In genomic region chr1:11653101-11653601, GRCh38 we compare ENCODE assay signal across 1 cellular context.
TF ChIP-seq lines count a peak whose summit lies in the region.

No MANE protein-coding gene starts in this region.

TF ChIP-seq in WTC11, 78 proteins besides CTCF, POLR2A, EP300 and RAD21 (continued from another document):
- TF ChIP-seq ATF2 (CRISPR knock-in tag; IDR thresholded peaks at IDR 0.05; ENCODE audit: borderline replicate concordance, low read depth) = no peak
- TF ChIP-seq NR1H2 (CRISPR knock-in tag; IDR thresholded peaks at IDR 0.05) = no peak
- TF ChIP-seq ATF6 (CRISPR knock-in tag; IDR thresholded peaks at IDR 0.05) = no peak
- no peak for TF ChIP-seq RELA (CRISPR knock-in tag; IDR thresholded peaks at IDR 0.05; ENCODE audit: borderline replicate concordance)
- no peak for TF ChIP-seq ETV6 (CRISPR knock-in tag; IDR thresholded peaks at IDR 0.05)
- no peak for TF ChIP-seq ZNF423 (CRISPR knock-in tag; IDR thresholded peaks at IDR 0.05)
- no peak for TF ChIP-seq SMAD4 (CRISPR knock-in tag; IDR thresholded peaks at IDR 0.05)
- TF ChIP-seq E2F5 (CRISPR knock-in tag; IDR thresholded peaks at IDR 0.05) = no peak
- TF ChIP-seq ZNF281 (CRISPR knock-in tag; IDR thresholded peaks at IDR 0.05) = no peak
- no peak for TF ChIP-seq FOXP4 (CRISPR knock-in tag; IDR thresholded peaks at IDR 0.05)
- TF ChIP-seq NR3C1 (CRISPR knock-in tag; conservative IDR thresholded peaks at IDR 0.05; ENCODE audit: low read depth) = no peak
- no peak for TF ChIP-seq TEAD1 (CRISPR knock-in tag; IDR thresholded peaks at IDR 0.05)
- TF ChIP-seq NFYB (CRISPR knock-in tag; conservative IDR thresholded peaks at IDR 0.05; ENCODE audit: low read depth) = no peak
- TF ChIP-seq ZNF121 (CRISPR knock-in tag; IDR thresholded peaks at IDR 0.05) = no peak
- TF ChIP-seq NFE2L1 (CRISPR knock-in tag; IDR thresholded peaks at IDR 0.05) = no peak
- TF ChIP-seq PRDM15 (CRISPR knock-in tag; IDR thresholded peaks at IDR 0.05) = no peak
- no peak for TF ChIP-seq E2F1 (CRISPR knock-in tag; IDR thresholded peaks at IDR 0.05)
